Comparison of ENCODE assay signal across 18 cellular contexts in genomic region chr17:8490256-8491023, GRCh38.
"Had no signal": no experiment of that assay in that cellular context is flagged by ENCODE, and none has a peak within 500 bp of the region (broad histone marks: within the 10 kb centered on the region; RNA-seq: fewer than 3 reads in every experiment).

No MANE protein-coding gene starts in this region.

- H2AFZ ChIP-seq: neural progenitor cell, parathyroid adenoma had no signal

- H3K27me3 ChIP-seq: cardiac muscle cell, gastroesophageal sphincter, heart right ventricle, neural progenitor cell had no signal

- H3K4me2 ChIP-seq: neural progenitor cell had no signal

- ATAC-seq: activated CD8-positive, alpha-beta T cell treated with anti-CD3 and anti-CD28 coated beads for 36 hours; activated naive CD8-positive, alpha-beta T cell treated with anti-CD3 and anti-CD28 coated beads, Interleukin-2, amount 50 U/mL, for 24 hours; activated T-cell treated with anti-CD3 and anti-CD28 coated beads, Interleukin-2, amount 50 U/mL, for 72 hours; gastroesophageal sphincter; heart right ventricle; left cardiac atrium; lower lobe of right lung; stimulated activated effector memory CD8-positive, alpha-beta T cell treated with anti-CD3 and anti-CD28 coated beads, Interleukin-12 subunit alpha, Interleukin-12 subunit beta, amount 100 ng/mL, for 72 hours; WTC11 had no signal

- H3K4me3 ChIP-seq: cardiac muscle cell, gastroesophageal sphincter, heart right ventricle, lower lobe of right lung, neural progenitor cell, thoracic aorta had no signal

- H3K9ac ChIP-seq: neural progenitor cell, parathyroid adenoma had no signal

- DNase-seq: activated CD4-positive, alpha-beta T cell treated with anti-CD3 and anti-CD28 coated beads for 4 hours; activated CD8-positive, alpha-beta T cell treated with anti-CD3 and anti-CD28 coated beads for 36 hours; activated gamma-delta T cell; activated naive CD8-positive, alpha-beta T cell treated with anti-CD3 and anti-CD28 coated beads, Interleukin-2, amount 50 U/mL, for 24 hours; activated T-cell treated with anti-CD3 and anti-CD28 coated beads, Interleukin-2, amount 50 U/mL, for 72 hours; heart right ventricle; left cardiac atrium; lower lobe of right lung; midbrain; stimulated activated CD4-positive, alpha-beta T cell treated with anti-CD3 and anti-CD28 coated beads, Interleukin-12 subunit alpha, Interleukin-12 subunit beta, amount 100 ng/mL, for 4 hours; T-helper 2 cell had no signal

- H3K4me1 ChIP-seq: gastroesophageal sphincter, lower lobe of right lung, neural progenitor cell, parathyroid adenoma had no signal

- H3K27ac ChIP-seq: cardiac muscle cell, gastroesophageal sphincter, lower lobe of right lung, neural progenitor cell, parathyroid adenoma had no signal

- H3K9me3 ChIP-seq: gastroesophageal sphincter, heart right ventricle, lower lobe of right lung, thoracic aorta had no signal
